In genomic region chr14:103205541-103205906, GRCh38 we compare ENCODE assay signal across 16 cellular contexts.
DNase-seq lines count a peak whose midpoint lies in the region; TF ChIP-seq lines count a peak whose summit lies in the region.
"Had no signal": no experiment of that assay in that cellular context is flagged by ENCODE, and none has a peak within 500 bp of the region (broad histone marks: within the 10 kb centered on the region; RNA-seq: fewer than 3 reads in every experiment).

No MANE protein-coding gene starts in this region.

- no peak overlapping the region for H2AFZ ChIP-seq in smooth muscle cell (ENCODE audit: low read depth)

- TF ChIP-seq CTCF in epithelial cell of proximal tubule (conservative IDR thresholded peaks at IDR 0.05; ENCODE audit: low read depth, low read length) (no peak), mesothelial cell of epicardium (IDR thresholded peaks at IDR 0.05; ENCODE audit: unreplicated experiment) (no peak), smooth muscle cell (IDR thresholded peaks at IDR 0.05; ENCODE audit: borderline replicate concordance, insufficient read depth, poor library complexity, severe bottlenecking) (no peak)

- DNase-seq in Caki2 (ENCODE audit: low read depth) (peak; percentile 26), epithelial cell of proximal tubule (ENCODE audit: low read depth) (no peak), mesothelial cell of epicardium (ENCODE audit: low spot score in 2 of 2, unreplicated experiment in 2 of 2) (no peak), smooth muscle cell (lab: John Stamatoyannopoulos, UW; ENCODE audit: unreplicated experiment) (no peak), GDM1 (lab: John Stamatoyannopoulos, UW) (no peak), NCI-H1930 (lab: John Stamatoyannopoulos, UW) (no peak), T-helper 2 cell (no peak), NCI-H1694 (lab: John Stamatoyannopoulos, UW) (no peak)
- DNase-seq: activated B cell treated with CpG ODN at 0.5 μM for 24 hours, endodermal cell, mesendoderm, NCI-H1436, NCI-H345 had no signal

- peaks cover 11% of the 10 kb centered on the region for H3F3A ChIP-seq in smooth muscle cell (ENCODE audit: low read depth)

- peaks cover 13% of the 10 kb centered on the region for H3K4me1 Mint-ChIP-seq in mesothelial cell of epicardium
- H3K4me1 Mint-ChIP-seq: activated B cell treated with CpG ODN at 0.5 μM for 24 hours; central memory CD8-positive, alpha-beta T cell; endodermal cell had no signal

- peak overlapping the region; percentile 57 for H3K9ac ChIP-seq in smooth muscle cell (ENCODE audit: low read depth)

- H3K36me3 ChIP-seq in smooth muscle cell (ENCODE audit: low read depth), result no peaks in the 10 kb centered on the region
- H3K36me3 ChIP-seq: adrenal gland had no signal

- peaks cover 3% of the 10 kb centered on the region for H3K36me3 Mint-ChIP-seq in mesothelial cell of epicardium

- WGBS in smooth muscle cell (ENCODE audit: low lambda C conversion rate), result 62% methylated on average over 3 of the region's 3 CpGs

- H3K27ac Mint-ChIP-seq in mesothelial cell of epicardium, result peak overlapping the region; percentile 79
- H3K27ac Mint-ChIP-seq: activated B cell treated with CpG ODN at 0.5 μM for 24 hours, endodermal cell had no signal

- peaks cover 4% of the 10 kb centered on the region for H3K79me2 ChIP-seq in smooth muscle cell (ENCODE audit: low read depth)

- H3K27ac ChIP-seq in smooth muscle cell (ENCODE audit: low read depth), result peak overlapping the region; percentile 90

- peaks cover 21% of the 10 kb centered on the region for H3K27me3 Mint-ChIP-seq in mesothelial cell of epicardium (ENCODE audit: low read depth)

- no peaks in the 10 kb centered on the region for H3K27me3 ChIP-seq in smooth muscle cell (ENCODE audit: low read depth)
- H3K27me3 ChIP-seq: adrenal gland had no signal

- no peaks in the 10 kb centered on the region for H4K20me1 ChIP-seq in smooth muscle cell (ENCODE audit: low read depth)

- peak overlapping the region; percentile 89 for H3K4me2 ChIP-seq in smooth muscle cell

- no peaks in the 10 kb centered on the region for H3K9me3 ChIP-seq in smooth muscle cell (replicated peaks; ENCODE audit: low read depth)

- H3K4me3 ChIP-seq in epithelial cell of proximal tubule (ENCODE audit: low read depth, low read length) (peak overlapping the region; percentile 72), smooth muscle cell (peak overlapping the region; percentile 57)

- H3K9me3 Mint-ChIP-seq in mesothelial cell of epicardium, result peaks cover 24% of the 10 kb centered on the region

- H3K4me3 Mint-ChIP-seq in mesothelial cell of epicardium, result peak overlapping the region; percentile 72
- H3K4me3 Mint-ChIP-seq: activated B cell treated with CpG ODN at 0.5 μM for 24 hours; central memory CD8-positive, alpha-beta T cell; endodermal cell had no signal

- H3K4me1 ChIP-seq in smooth muscle cell (ENCODE audit: low read depth), result peaks cover 7% of the 10 kb centered on the region
- H3K4me1 ChIP-seq: adrenal gland, Caco-2 had no signal

- in situ Hi-C loops in Caki2 (cut with HindIII; ENCODE audit: low pct_unique_long_range_greater_than_20kb, low sequenced_read_pairs), result no loop called here
